In genomic region chr14:24167527-24168114, GRCh38 we compare ENCODE assay signal across 16 cellular contexts. TPM values are rescaled to one million over a fixed set of nuclear protein-coding genes. Genes with fewer than 3 reads are reported as not detected.
DNase-seq lines count a peak whose midpoint lies in the region; ATAC-seq lines count a peak whose summit lies in the region.
"Had no signal": no experiment of that assay in that cellular context is flagged by ENCODE, and none has a peak within 500 bp of the region (broad histone marks: within the 10 kb centered on the region; RNA-seq: fewer than 3 reads in every experiment).

No MANE protein-coding gene starts in this region.

- peaks cover 64% of the 10 kb centered on the region for H3K4me1 Mint-ChIP-seq in activated CD8-positive, alpha-beta memory T cell treated with anti-CD3 and anti-CD28 coated beads, Interleukin-2, amount 10 ng/mL, durations not matched to agents 7 days and 5 days
- H3K4me1 Mint-ChIP-seq in dendritic cell treated with granulocyte-macrophage colony-stimulating factor and Interleukin-4, amounts not matched to agents 40 ng/mL and 50 ng/mL, for 4 days (ENCODE audit: low read depth), result peaks cover 78% of the 10 kb centered on the region
- peaks cover 71% of the 10 kb centered on the region for H3K4me1 Mint-ChIP-seq in stimulated activated effector memory CD8-positive, alpha-beta T cell treated with anti-CD3 and anti-CD28 coated beads, Interleukin-12 subunit alpha, Interleukin-12 subunit beta, amount 100 ng/mL, for 72 hours

- CTCF ChIA-PET in activated CD8-positive, alpha-beta memory T cell treated with anti-CD3 and anti-CD28 coated beads, Interleukin-2, amount 10 ng/mL, durations not matched to agents 7 days and 5 days (lab: Charles Lee), result no interaction called here

- no peak for DNase-seq in activated CD8-positive, alpha-beta memory T cell treated with anti-CD3 and anti-CD28 coated beads, Interleukin-2, amount 10 ng/mL, durations not matched to agents 7 days and 5 days
- DNase-seq in activated CD8-positive, alpha-beta memory T cell treated with anti-CD3 and anti-CD28 coated beads for 24 hours, result no peak
- DNase-seq in SK-N-MC (ENCODE audit: low read depth, low spot score) (no peak), SW 1271 (lab: John Stamatoyannopoulos, UW) (no peak), NCI-H1105 treated with DMSO at 0.1 percent for 48 hours (lab: John Stamatoyannopoulos, UW) (no peak)
- DNase-seq in stimulated activated effector memory CD8-positive, alpha-beta T cell treated with anti-CD3 and anti-CD28 coated beads, Interleukin-12 subunit alpha, Interleukin-12 subunit beta, amount 100 ng/mL, for 72 hours (ENCODE audit: low spot score in 2 of 2), result no peak
- no peak for DNase-seq in activated effector memory CD4-positive, alpha-beta T cell treated with anti-CD3 and anti-CD28 coated beads, Interleukin-2, amount 50 U/mL, for 16 hours
- DNase-seq: effector CD4-positive, alpha-beta T cell; H7; kidney glomerular epithelial cell; NCI-H774; ovary; T-helper 17 cell had no signal

- H3K4me3 Mint-ChIP-seq in activated CD8-positive, alpha-beta memory T cell treated with anti-CD3 and anti-CD28 coated beads, Interleukin-2, amount 10 ng/mL, durations not matched to agents 7 days and 5 days, result no peak overlapping the region
- H3K4me3 Mint-ChIP-seq in dendritic cell treated with granulocyte-macrophage colony-stimulating factor and Interleukin-4, amounts not matched to agents 40 ng/mL and 50 ng/mL, for 4 days, result no peak overlapping the region
- H3K4me3 Mint-ChIP-seq in stimulated activated effector memory CD8-positive, alpha-beta T cell treated with anti-CD3 and anti-CD28 coated beads, Interleukin-12 subunit alpha, Interleukin-12 subunit beta, amount 100 ng/mL, for 72 hours, result no peak overlapping the region
- H3K4me3 Mint-ChIP-seq: T-helper 17 cell had no signal

- no peak overlapping the region for H3K9ac ChIP-seq in SK-N-MC (ENCODE audit: insufficient read length)

- intact Hi-C loops in dendritic cell treated with granulocyte-macrophage colony-stimulating factor and Interleukin-4, amounts not matched to agents 40 ng/mL and 50 ng/mL, for 4 days (cut with micrococcal nuclease), result no loop called here

- H3K9me3 ChIP-seq in SK-N-MC (ENCODE audit: low read depth, low read length), result no peaks in the 10 kb centered on the region
- H3K9me3 ChIP-seq: ovary, upper lobe of left lung had no signal

- H3K27ac Mint-ChIP-seq in activated CD8-positive, alpha-beta memory T cell treated with anti-CD3 and anti-CD28 coated beads, Interleukin-2, amount 10 ng/mL, durations not matched to agents 7 days and 5 days, result peak overlapping the region; percentile 71
- peak overlapping the region; percentile 82 for H3K27ac Mint-ChIP-seq in dendritic cell treated with granulocyte-macrophage colony-stimulating factor and Interleukin-4, amounts not matched to agents 40 ng/mL and 50 ng/mL, for 4 days
- H3K27ac Mint-ChIP-seq in stimulated activated effector memory CD8-positive, alpha-beta T cell treated with anti-CD3 and anti-CD28 coated beads, Interleukin-12 subunit alpha, Interleukin-12 subunit beta, amount 100 ng/mL, for 72 hours, result peak overlapping the region; percentile 6
- H3K27ac Mint-ChIP-seq: T-helper 17 cell had no signal

- no peaks in the 10 kb centered on the region for H3K9me3 Mint-ChIP-seq in activated CD8-positive, alpha-beta memory T cell treated with anti-CD3 and anti-CD28 coated beads, Interleukin-2, amount 10 ng/mL, durations not matched to agents 7 days and 5 days (ENCODE audit: low read depth)
- H3K9me3 Mint-ChIP-seq in dendritic cell treated with granulocyte-macrophage colony-stimulating factor and Interleukin-4, amounts not matched to agents 40 ng/mL and 50 ng/mL, for 4 days, result no peaks in the 10 kb centered on the region
- no peaks in the 10 kb centered on the region for H3K9me3 Mint-ChIP-seq in stimulated activated effector memory CD8-positive, alpha-beta T cell treated with anti-CD3 and anti-CD28 coated beads, Interleukin-12 subunit alpha, Interleukin-12 subunit beta, amount 100 ng/mL, for 72 hours

- H3K36me3 Mint-ChIP-seq in activated CD8-positive, alpha-beta memory T cell treated with anti-CD3 and anti-CD28 coated beads, Interleukin-2, amount 10 ng/mL, durations not matched to agents 7 days and 5 days, result peaks cover 64% of the 10 kb centered on the region
- H3K36me3 Mint-ChIP-seq in dendritic cell treated with granulocyte-macrophage colony-stimulating factor and Interleukin-4, amounts not matched to agents 40 ng/mL and 50 ng/mL, for 4 days (ENCODE audit: low read depth), result peaks cover 96% of the 10 kb centered on the region
- peaks cover 92% of the 10 kb centered on the region for H3K36me3 Mint-ChIP-seq in stimulated activated effector memory CD8-positive, alpha-beta T cell treated with anti-CD3 and anti-CD28 coated beads, Interleukin-12 subunit alpha, Interleukin-12 subunit beta, amount 100 ng/mL, for 72 hours

- peak overlapping the region; percentile 31; the same call in 1 of the 2 replicates for H3K27ac ChIP-seq in SK-N-MC
- H3K27ac ChIP-seq: hepatocyte, ovary had no signal

- H3K27me3 Mint-ChIP-seq in activated CD8-positive, alpha-beta memory T cell treated with anti-CD3 and anti-CD28 coated beads, Interleukin-2, amount 10 ng/mL, durations not matched to agents 7 days and 5 days, result no peaks in the 10 kb centered on the region
- peaks cover 13% of the 10 kb centered on the region for H3K27me3 Mint-ChIP-seq in dendritic cell treated with granulocyte-macrophage colony-stimulating factor and Interleukin-4, amounts not matched to agents 40 ng/mL and 50 ng/mL, for 4 days
- H3K27me3 Mint-ChIP-seq: T-helper 17 cell had no signal

- H3K4me3 ChIP-seq in SK-N-MC, result no peak overlapping the region
- H3K4me3 ChIP-seq: hepatocyte, ovary, upper lobe of left lung had no signal

- no peak for ATAC-seq in activated CD8-positive, alpha-beta memory T cell treated with anti-CD3 and anti-CD28 coated beads, Interleukin-2, amount 10 ng/mL, durations not matched to agents 7 days and 5 days
- no peak for ATAC-seq in stimulated activated effector memory CD8-positive, alpha-beta T cell treated with anti-CD3 and anti-CD28 coated beads, Interleukin-12 subunit alpha, Interleukin-12 subunit beta, amount 100 ng/mL, for 72 hours
- ATAC-seq: T-helper 17 cell had no signal

- no peaks in the 10 kb centered on the region; the same call in 1 of the 2 replicates for H3K36me3 ChIP-seq in SK-N-MC (ENCODE audit: insufficient read depth, low read length)
- H3K36me3 ChIP-seq: ovary had no signal

RNA-seq across cellular contexts. Expression of gene REC8, which starts 4.3 kb away (rescaled TPM):
- 10 to 100 TPM; 52.9 to 92.8 TPM for total RNA-seq in activated CD8-positive, alpha-beta memory T cell treated with anti-CD3 and anti-CD28 coated beads, Interleukin-2, amount 10 ng/mL, durations not matched to agents 7 days and 5 days

RNA-seq across cellular contexts. Expression of gene IRF9, which starts 6.6 kb away (rescaled TPM):
- total RNA-seq in activated CD8-positive, alpha-beta memory T cell treated with anti-CD3 and anti-CD28 coated beads, Interleukin-2, amount 10 ng/mL, durations not matched to agents 7 days and 5 days, result 100 to 1,000 TPM; 238 to 295 TPM

RNA-seq across cellular contexts. Expression of gene RNF31, which starts 20.3 kb away (rescaled TPM):
- total RNA-seq in activated CD8-positive, alpha-beta memory T cell treated with anti-CD3 and anti-CD28 coated beads, Interleukin-2, amount 10 ng/mL, durations not matched to agents 7 days and 5 days, result 100 to 1,000 TPM; 129 to 149 TPM

RNA-seq across cellular contexts. Expression of gene IPO4, which starts 21.0 kb away (rescaled TPM):
- total RNA-seq in activated CD8-positive, alpha-beta memory T cell treated with anti-CD3 and anti-CD28 coated beads, Interleukin-2, amount 10 ng/mL, durations not matched to agents 7 days and 5 days, result 10 to 100 TPM; 32.4 to 54.9 TPM

RNA-seq across cellular contexts. Expression of gene PSME2, which starts 21.2 kb away (rescaled TPM):
- total RNA-seq in activated CD8-positive, alpha-beta memory T cell treated with anti-CD3 and anti-CD28 coated beads, Interleukin-2, amount 10 ng/mL, durations not matched to agents 7 days and 5 days, result 100 to 1,000 TPM; 577 to 623 TPM

Comparison
In these comparisons a context has a peak if more than half of its experiments do, and no peak if none do; other contexts are left out.
1. H3K27ac Mint-ChIP-seq: peak in every context shown above with its lines; median percentile 82 in dendritic cell treated with granulocyte-macrophage colony-stimulating factor and Interleukin-4, amounts not matched to agents 40 ng/mL and 50 ng/mL, for 4 days; 71 in activated CD8-positive, alpha-beta memory T cell treated with anti-CD3 and anti-CD28 coated beads, Interleukin-2, amount 10 ng/mL, durations not matched to agents 7 days and 5 days; 6 in stimulated activated effector memory CD8-positive, alpha-beta T cell treated with anti-CD3 and anti-CD28 coated beads, Interleukin-12 subunit alpha, Interleukin-12 subunit beta, amount 100 ng/mL, for 72 hours.